In the genomic region with DNA sequence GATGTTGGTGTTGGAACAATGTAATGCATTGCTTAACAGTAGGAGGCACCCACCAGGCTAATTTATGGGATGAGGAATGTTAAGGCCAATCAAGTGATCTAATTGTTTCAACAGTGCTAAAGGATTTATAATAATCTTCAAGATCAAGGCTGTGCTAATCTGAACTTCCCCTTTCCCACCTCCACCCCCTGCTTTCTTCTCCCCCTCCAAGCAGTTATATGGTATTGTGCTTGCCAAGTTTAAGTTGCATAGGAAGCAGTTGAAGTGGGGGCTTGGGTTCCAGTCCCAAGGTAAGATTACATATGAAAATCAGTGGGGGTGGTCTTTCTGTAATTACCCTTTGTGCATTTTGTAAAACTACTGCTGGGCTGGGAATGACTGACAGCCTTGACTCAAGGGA, we compare ENCODE assay signal across 31 cellular contexts.
A peak's percentile ranks its signal among the peaks of the same experiment; 100 is the strongest.
DNase-seq lines count a peak whose midpoint lies in the region; ATAC-seq and TF ChIP-seq lines count a peak whose summit lies in the region.
"Had no signal": no experiment of that assay in that cellular context is flagged by ENCODE, and none has a peak within 500 bp of the region (broad histone marks: within the 10 kb centered on the region; RNA-seq: fewer than 3 reads in every experiment).

No MANE protein-coding gene starts in this region.

- H4K20me1 ChIP-seq in BLaER1 treated with 17β-estradiol and CSF1 and Interleukin-3, amounts not matched to agents 10 nM and 100 nM = no peaks in the 10 kb centered on the region
- no peaks in the 10 kb centered on the region for H4K20me1 ChIP-seq in OCI-LY7 (ENCODE audit: insufficient read depth, low read length)

- H3K9me3 ChIP-seq in BLaER1 treated with 17β-estradiol and CSF1 and Interleukin-3, amounts not matched to agents 10 nM and 100 nM (replicated peaks in 1 of 11) = no peaks in the 10 kb centered on the region
- H3K9me3 ChIP-seq in OCI-LY7 (ENCODE audit: low read length) (peaks cover 4% of the 10 kb centered on the region; the same call in 1 of the 2 replicates), SJCRH30 (replicated peaks) (no peaks in the 10 kb centered on the region), transverse colon (no peaks in the 10 kb centered on the region)
- H3K9me3 ChIP-seq: stomach, tibial artery had no signal

- peaks cover 11 to 91% (median 61%) of the 10 kb centered on the region in 10 experiments; a peak in 18 of 20 replicates for H3K4me1 ChIP-seq in BLaER1 treated with 17β-estradiol and CSF1 and Interleukin-3, amounts not matched to agents 10 nM and 100 nM
- H3K4me1 ChIP-seq in OCI-LY7 (ENCODE audit: insufficient read depth, low read length, poor library complexity, severe bottlenecking) (peaks cover 94% of the 10 kb centered on the region), SJCRH30 (no peaks in the 10 kb centered on the region), transverse colon (no peaks in the 10 kb centered on the region)
- H3K4me1 ChIP-seq: stomach had no signal

- no peaks in the 10 kb centered on the region for H3K27me3 ChIP-seq in BLaER1 treated with 17β-estradiol and CSF1 and Interleukin-3, amounts not matched to agents 10 nM and 100 nM
- H3K27me3 ChIP-seq in SJCRH30 (no peaks in the 10 kb centered on the region), transverse colon (no peaks in the 10 kb centered on the region)
- H3K27me3 ChIP-seq: tibial artery had no signal

- DNase-seq in Kasumi-1 (lab: John Stamatoyannopoulos, UW) (peak; percentile 34 to 46), OCI-LY7 (ENCODE audit: low spot score) (peak; percentile 64), memory B cell (ENCODE audit: low spot score in 2 of 2) (no peak), SJCRH30 (no peak), transverse colon (no peak), DMS53 treated with DMSO at 0.1 percent for 48 hours (lab: John Stamatoyannopoulos, UW; ENCODE audit: unreplicated experiment) (no peak)
- DNase-seq: activated CD4-positive, CD25-positive, alpha-beta regulatory T cell; activated CD8-positive, alpha-beta memory T cell treated with anti-CD3 and anti-CD28 coated beads, Interleukin-2, amount 10 ng/mL, durations not matched to agents 7 days and 5 days; activated naive CD4-positive, alpha-beta T cell treated with anti-CD3 and anti-CD28 coated beads, Interleukin-2, amount 10 ng/mL, durations not matched to agents 7 days and 5 days; aorta; effector CD4-positive, alpha-beta T cell; EL; head of caudate nucleus; HFFc6; NCI-H1105 treated with DMSO at 0.1 percent for 48 hours; NCI-H2029; NCI-H2227 treated with DMSO at 0.1 percent for 48 hours; NCI-H69; PC-3; retina; stimulated activated CD4-positive, alpha-beta T cell treated with anti-CD3 and anti-CD28 coated beads, Interleukin-1b, Interleukin-23, amount 100 ng/mL, for 48 hours; stimulated activated CD8-positive, alpha-beta memory T cell treated with anti-CD3 and anti-CD28 coated beads, Interleukin-4, amount 100 ng/mL, for 48 hours; stomach; tibial artery had no signal

- H3K79me2 ChIP-seq in OCI-LY7 (ENCODE audit: insufficient read depth, low read depth, low read length) = peaks cover 31% of the 10 kb centered on the region; the same call in 1 of the 2 replicates

- no peak overlapping the region for H3K27ac Mint-ChIP-seq in memory B cell
- H3K27ac Mint-ChIP-seq: activated CD8-positive, alpha-beta memory T cell treated with anti-CD3 and anti-CD28 coated beads, Interleukin-2, amount 10 ng/mL, durations not matched to agents 7 days and 5 days; activated naive CD4-positive, alpha-beta T cell treated with anti-CD3 and anti-CD28 coated beads, Interleukin-2, amount 10 ng/mL, durations not matched to agents 7 days and 5 days; activated T-helper 1 cell treated with anti-CD3 and anti-CD28 coated beads, Interleukin-12 subunit alpha, Interleukin-12 subunit beta, Interleukin-2, Interleukin-4 antibody, amounts not matched to agents 30 ng/mL and 10 ng/mL and 1 ng/mL, durations not matched to agents 14 hours and 24 hours and 36 hours; HFFc6; natural killer cell treated with Interleukin-12 subunit alpha and Interleukin-12 subunit beta and Interleukin-15 and Interleukin-18, amount 100 ng/mL, for 72 hours had no signal

- no peaks in the 10 kb centered on the region for H3K36me3 Mint-ChIP-seq in memory B cell
- H3K36me3 Mint-ChIP-seq: activated CD8-positive, alpha-beta memory T cell treated with anti-CD3 and anti-CD28 coated beads, Interleukin-2, amount 10 ng/mL, durations not matched to agents 7 days and 5 days; activated naive CD4-positive, alpha-beta T cell treated with anti-CD3 and anti-CD28 coated beads, Interleukin-2, amount 10 ng/mL, durations not matched to agents 7 days and 5 days; CD14-positive monocyte; natural killer cell treated with Interleukin-12 subunit alpha and Interleukin-12 subunit beta and Interleukin-15 and Interleukin-18, amount 100 ng/mL, for 72 hours had no signal

- H3K4me1 Mint-ChIP-seq in memory B cell = peaks cover 43% of the 10 kb centered on the region

- ATAC-seq in memory B cell (ENCODE audit: low read depth) = peak; percentile 17
- ATAC-seq: activated CD8-positive, alpha-beta memory T cell treated with anti-CD3 and anti-CD28 coated beads, Interleukin-2, amount 10 ng/mL, durations not matched to agents 7 days and 5 days; GM12878; natural killer cell treated with Interleukin-12 subunit alpha and Interleukin-12 subunit beta and Interleukin-15 and Interleukin-18, amount 100 ng/mL, for 72 hours; PC-3; Right ventricle myocardium inferior had no signal

- CTCF ChIA-PET in OCI-LY7 (lab: Charles Lee; ENCODE audit: unreplicated experiment) = no interaction called here

- H3K9me2 ChIP-seq in OCI-LY7 (ENCODE audit: insufficient read depth, low read length) = no peaks in the 10 kb centered on the region

- no peak for TF ChIP-seq POLR2A in transverse colon (IDR thresholded peaks at IDR 0.05)

- H3K27me3 Mint-ChIP-seq in memory B cell = peaks cover 3% of the 10 kb centered on the region

- H3K4me3 Mint-ChIP-seq in memory B cell = no peak overlapping the region
- H3K4me3 Mint-ChIP-seq: activated CD8-positive, alpha-beta memory T cell treated with anti-CD3 and anti-CD28 coated beads, Interleukin-2, amount 10 ng/mL, durations not matched to agents 7 days and 5 days; activated naive CD4-positive, alpha-beta T cell treated with anti-CD3 and anti-CD28 coated beads, Interleukin-2, amount 10 ng/mL, durations not matched to agents 7 days and 5 days; activated T-helper 1 cell treated with anti-CD3 and anti-CD28 coated beads, Interleukin-12 subunit alpha, Interleukin-12 subunit beta, Interleukin-2, Interleukin-4 antibody, amounts not matched to agents 30 ng/mL and 10 ng/mL and 1 ng/mL, durations not matched to agents 14 hours and 24 hours and 36 hours; CD14-positive monocyte; HFFc6; natural killer cell treated with Interleukin-12 subunit alpha and Interleukin-12 subunit beta and Interleukin-15 and Interleukin-18, amount 100 ng/mL, for 72 hours had no signal

- no TSS peak for BruUV-seq in OCI-LY7 (replicated peaks; lab: Mats Ljungman, UMichigan)

- H3K9ac ChIP-seq in BLaER1 treated with 17β-estradiol and CSF1 and Interleukin-3, amounts not matched to agents 10 nM and 100 nM = no peak overlapping the region

- peak overlapping the region in 7 of 11 experiments; percentile 49 to 78 (median 66); a peak in 14 of 22 replicates for H3K4me2 ChIP-seq in BLaER1 treated with 17β-estradiol and CSF1 and Interleukin-3, amounts not matched to agents 10 nM and 100 nM
- H3K4me2 ChIP-seq in OCI-LY7 (ENCODE audit: low read length) = peak overlapping the region; percentile 90
- H3K4me2 ChIP-seq: smooth muscle cell had no signal

- no peaks in the 10 kb centered on the region for H3K9me3 Mint-ChIP-seq in memory B cell
- H3K9me3 Mint-ChIP-seq: activated naive CD4-positive, alpha-beta T cell treated with anti-CD3 and anti-CD28 coated beads, Interleukin-2, amount 10 ng/mL, durations not matched to agents 7 days and 5 days; activated T-helper 1 cell treated with anti-CD3 and anti-CD28 coated beads, Interleukin-12 subunit alpha, Interleukin-12 subunit beta, Interleukin-2, Interleukin-4 antibody, amounts not matched to agents 30 ng/mL and 10 ng/mL and 1 ng/mL, durations not matched to agents 14 hours and 24 hours and 36 hours; CD14-positive monocyte; HFFc6; natural killer cell treated with Interleukin-12 subunit alpha and Interleukin-12 subunit beta and Interleukin-15 and Interleukin-18, amount 100 ng/mL, for 72 hours had no signal

- POLR2A ChIA-PET in OCI-LY7 (lab: Charles Lee) = interaction anchor here (0.8 to 5.4 kb wide), 9 partner anchors 10 to 198 kb away, joined by 3 to 39 read pairs (median 4); no protein-coding TSS in a partner anchor

- TF ChIP-seq EP300 in transverse colon (IDR thresholded peaks at IDR 0.05; ENCODE audit: low read depth) = no peak

- H2AFZ ChIP-seq in OCI-LY7 (ENCODE audit: low read length) = peak overlapping the region; percentile 62; the same call in 1 of the 2 replicates

- H3K4me3 ChIP-seq in BLaER1 treated with 17β-estradiol and CSF1 and Interleukin-3, amounts not matched to agents 10 nM and 100 nM = no peak overlapping the region
- H3K4me3 ChIP-seq in OCI-LY7 (ENCODE audit: low read depth, low read length, poor library complexity, severe bottlenecking) (peak overlapping the region; percentile 51), SJCRH30 (no peak overlapping the region), transverse colon (no peak overlapping the region)
- H3K4me3 ChIP-seq: GM12878, smooth muscle cell, stomach, tibial artery had no signal

- no peaks in the 10 kb centered on the region for H3K36me3 ChIP-seq in BLaER1 treated with 17β-estradiol and CSF1 and Interleukin-3, amounts not matched to agents 10 nM and 100 nM
- H3K36me3 ChIP-seq in OCI-LY7 (ENCODE audit: insufficient read depth, low read length) = no peaks in the 10 kb centered on the region; the same call in 1 of the 2 replicates
- no peaks in the 10 kb centered on the region for H3K36me3 ChIP-seq in SJCRH30
- no peaks in the 10 kb centered on the region for H3K36me3 ChIP-seq in transverse colon
- H3K36me3 ChIP-seq: stomach, tibial artery had no signal

- no peak overlapping the region for H3K27ac ChIP-seq in BLaER1 treated with 17β-estradiol and CSF1 and Interleukin-3, amounts not matched to agents 10 nM and 100 nM
- peak overlapping the region; percentile 97 for H3K27ac ChIP-seq in OCI-LY7 (ENCODE audit: low read depth, low read length, poor library complexity, severe bottlenecking)
- no peak overlapping the region for H3K27ac ChIP-seq in SJCRH30
- no peak overlapping the region for H3K27ac ChIP-seq in transverse colon
- H3K27ac ChIP-seq: stomach, tibial artery had no signal

- TF ChIP-seq CTCF in OCI-LY7 (conservative IDR thresholded peaks at IDR 0.05; ENCODE audit: low read length) (0 out of 2 replicates have a peak, but pooled peaks have one; percentile 30), transverse colon (IDR thresholded peaks at IDR 0.05) (no peak)

- in situ Hi-C loops in transverse colon (cut with MboI; ENCODE audit: low pct_ligation_motif_present in 1 of 4, low pct_unique_long_range_greater_than_20kb in 1 of 4, low sequenced_read_pairs in 3 of 4) = loop anchor here in 2 of 4 donors (25.0 kb wide), 1 partner anchor 424 kb away; no protein-coding TSS in a partner anchor

- intact Hi-C loops in OCI-LY7 (cut with micrococcal nuclease; ENCODE audit: unreplicated experiment) (no loop called here), transverse colon (cut with DNase I; ENCODE audit: low total_unique reads) (no loop called here)

Comparison
In these comparisons a context has a peak if more than half of its experiments do, and no peak if none do; other contexts are left out.
1. DNase-seq: peak in Kasumi-1 (2 of 2) and OCI-LY7 (single experiment); none in memory B cell (0 of 2), SJCRH30 (0 of 2), transverse colon (single experiment) and DMS53 treated with DMSO at 0.1 percent for 48 hours (single experiment).